15 cellular contexts compared by ENCODE assay signal in the genomic region with DNA sequence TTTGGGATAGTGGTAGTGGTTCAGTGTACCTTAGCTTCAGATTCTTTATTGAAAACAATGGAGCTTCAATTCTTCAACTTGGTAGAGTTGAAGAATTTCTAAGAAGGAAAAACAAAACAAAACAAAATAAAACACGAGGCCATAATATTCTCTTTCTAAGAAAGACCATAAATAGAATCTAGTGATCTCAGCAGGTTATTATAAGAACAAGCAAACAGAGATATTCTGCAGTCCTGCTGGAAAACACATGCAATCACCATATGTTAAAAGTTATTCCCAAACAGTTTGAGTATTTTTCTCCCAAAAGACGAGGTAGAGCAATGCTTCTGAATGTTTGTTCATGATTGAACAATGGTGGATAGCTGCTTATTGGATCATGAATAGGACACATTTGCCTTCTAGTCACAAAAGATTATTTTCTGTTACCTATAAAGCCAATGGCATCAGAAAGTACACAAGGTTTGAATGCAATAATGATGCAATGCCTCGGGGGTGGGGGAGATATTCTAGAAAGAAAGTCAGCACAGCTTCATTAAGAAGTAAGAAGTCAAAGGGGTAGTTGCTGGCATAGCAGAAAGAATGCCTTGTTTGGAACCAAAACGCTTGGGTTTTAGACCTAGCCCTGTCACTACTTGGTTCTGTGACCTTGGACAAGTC. TPM values are rescaled to one million over a fixed set of nuclear protein-coding genes. Genes with fewer than 3 reads are reported as not detected.
DNase-seq lines count a peak whose midpoint lies in the region; ATAC-seq and TF ChIP-seq lines count a peak whose summit lies in the region.
"Had no signal": no experiment of that assay in that cellular context is flagged by ENCODE, and none has a peak within 500 bp of the region (broad histone marks: within the 10 kb centered on the region; RNA-seq: fewer than 3 reads in every experiment).

No MANE protein-coding gene starts in this region.

- H3K9me3 ChIP-seq in HUES6 (ENCODE audit: control insufficient read depth, insufficient read depth, low read depth, low read length): no peaks in the 10 kb centered on the region
- H3K9me3 ChIP-seq in body of pancreas: no peaks in the 10 kb centered on the region
- no peaks in the 10 kb centered on the region for H3K9me3 ChIP-seq in mesenchymal stem cell (ENCODE audit: control insufficient read depth, low read length)
- H3K9me3 ChIP-seq in thoracic aorta: no peaks in the 10 kb centered on the region
- H3K9me3 ChIP-seq in A673 (ENCODE audit: low read depth, low read length, poor library complexity, severe bottlenecking): no peaks in the 10 kb centered on the region

- no peak overlapping the region for H3K18ac ChIP-seq in mesenchymal stem cell (ENCODE audit: low read depth in 1 of 2, low read length in 2 of 2)

- CTCF ChIA-PET in A673 (lab: Charles Lee): no interaction called here

- H3K4me3 ChIP-seq in HUES6 (ENCODE audit: low read depth, low read length) (no peak overlapping the region), body of pancreas (no peak overlapping the region), mesenchymal stem cell (ENCODE audit: insufficient read depth in 1 of 2, low read depth in 1 of 2, low read length in 2 of 2) (peak overlapping the region in 1 of 2 experiments; percentile 8), thoracic aorta (no peak overlapping the region), A673 (ENCODE audit: low read depth, low read length, poor library complexity, severe bottlenecking) (no peak overlapping the region)
- H3K4me3 ChIP-seq: lung had no signal

- H2BK5ac ChIP-seq in mesenchymal stem cell (ENCODE audit: low read depth, low read length, poor library complexity, severe bottlenecking): no peak overlapping the region

- H3K4ac ChIP-seq in mesenchymal stem cell (ENCODE audit: low read depth in 1 of 2, low read length in 2 of 2): peak overlapping the region in 1 of 2 experiments; percentile 13

- no peak overlapping the region for H2AK5ac ChIP-seq in mesenchymal stem cell (ENCODE audit: low read length, severe bottlenecking)

- H2AFZ ChIP-seq in mesenchymal stem cell (ENCODE audit: low read depth, low read length): no peak overlapping the region

- H3K27ac ChIP-seq in HUES6 (ENCODE audit: low read depth, low read length): peak overlapping the region; percentile 37; the same call in 1 of the 2 replicates
- H3K27ac ChIP-seq in body of pancreas: peak overlapping the region; percentile 11 to 60 (median 36)
- peak overlapping the region; percentile 76 for H3K27ac ChIP-seq in mesenchymal stem cell (ENCODE audit: low read length, poor library complexity, severe bottlenecking)
- peak overlapping the region; percentile 74 to 78 for H3K27ac ChIP-seq in thoracic aorta
- no peak overlapping the region for H3K27ac ChIP-seq in A673 (ENCODE audit: low read depth, low read length, poor library complexity, severe bottlenecking)

- H4K8ac ChIP-seq in mesenchymal stem cell (ENCODE audit: low read length): no peak overlapping the region

- 26 to 30% methylated on average over 4 of the region's 4 CpGs for WGBS in body of pancreas, 2 donors
- WGBS in mesenchymal stem cell: 83% methylated on average over 2 of the region's 4 CpGs

- TF ChIP-seq POLR2A in body of pancreas (IDR thresholded peaks at IDR 0.05): no peak

- H3K4me1 ChIP-seq in HUES6 (ENCODE audit: control insufficient read depth, insufficient read depth, low read length) (peaks cover 34% of the 10 kb centered on the region), body of pancreas (peaks cover 51% of the 10 kb centered on the region), mesenchymal stem cell (ENCODE audit: control insufficient read depth, insufficient read depth, low read depth, low read length) (peaks cover 4% of the 10 kb centered on the region), thoracic aorta (ENCODE audit: control insufficient read depth in 1 of 2, low read depth in 2 of 2) (peaks cover 37 to 80% of the 10 kb centered on the region in 2 donors), A673 (ENCODE audit: insufficient read depth, low read length, poor library complexity, severe bottlenecking) (no peaks in the 10 kb centered on the region)

- TF ChIP-seq CTCF in body of pancreas (IDR thresholded peaks at IDR 0.05) (no peak), thoracic aorta (IDR thresholded peaks at IDR 0.05) (no peak), A673 (conservative IDR thresholded peaks at IDR 0.05; ENCODE audit: low read depth, low read length) (no peak)

- no peak overlapping the region for H3K23ac ChIP-seq in mesenchymal stem cell (ENCODE audit: low read length in 2 of 2)

- POLR2A ChIA-PET in A673 (lab: Charles Lee; ENCODE audit: low non-redundant PET): no interaction called here

- H2BK12ac ChIP-seq in mesenchymal stem cell (ENCODE audit: low read length in 2 of 2): no peak overlapping the region

- no peak overlapping the region for H2BK15ac ChIP-seq in mesenchymal stem cell (ENCODE audit: low read depth, poor library complexity, severe bottlenecking)

- DNase-seq in body of pancreas (peak in 1 of 4 donors; percentile 30), mesenchymal stem cell (no peak), thoracic aorta (ENCODE audit: low spot score) (no peak), A673 (ENCODE audit: low spot score) (no peak), foreskin melanocyte (no peak)
- DNase-seq: activated CD4-positive, alpha-beta T cell treated with anti-CD3 and anti-CD28 coated beads, Interleukin-2, amount 10 ng/mL, durations not matched to agents 7 days and 5 days; CD4-positive, alpha-beta T cell; hippocampal formation; Kasumi-1; NCI-H1694 treated with DMSO at 0.1 percent for 48 hours; occipital lobe; stimulated activated CD8-positive, alpha-beta memory T cell treated with anti-CD3 and anti-CD28 coated beads, Interleukin-4, amount 100 ng/mL, for 48 hours had no signal

- H2BK120ac ChIP-seq in mesenchymal stem cell (ENCODE audit: low read depth, low read length): no peak overlapping the region

- H4K91ac ChIP-seq in mesenchymal stem cell (ENCODE audit: low read length): no peak overlapping the region

- H3K79me1 ChIP-seq in mesenchymal stem cell (replicated peaks; ENCODE audit: low read length, poor library complexity, severe bottlenecking): peaks cover 12% of the 10 kb centered on the region

- H3K27me3 ChIP-seq in HUES6 (ENCODE audit: control insufficient read depth, insufficient read depth, low read length): no peaks in the 10 kb centered on the region
- no peaks in the 10 kb centered on the region for H3K27me3 ChIP-seq in body of pancreas
- no peaks in the 10 kb centered on the region for H3K27me3 ChIP-seq in mesenchymal stem cell (ENCODE audit: control insufficient read depth in 1 of 2, insufficient read depth in 1 of 2, low read length in 2 of 2)
- H3K27me3 ChIP-seq in thoracic aorta (replicated peaks; ENCODE audit: insufficient read depth): no peaks in the 10 kb centered on the region
- H3K27me3 ChIP-seq in A673 (replicated peaks; ENCODE audit: insufficient read depth, low read depth, low read length, poor library complexity): no peaks in the 10 kb centered on the region

- no TSS peak for BruUV-seq in A673 (replicated peaks; lab: Mats Ljungman, UMichigan)

- peak; percentile 40 for ATAC-seq in body of pancreas
- no peak for ATAC-seq in thoracic aorta (ENCODE audit: insufficient number of reproducible peaks, low FRiP score, low read depth)
- ATAC-seq in GM21825 (IDR thresholded peaks at IDR 0.05; ENCODE audit: unreplicated experiment): no peak

- no peak overlapping the region for H3K14ac ChIP-seq in mesenchymal stem cell (ENCODE audit: low read length in 2 of 2)

- H3K36me3 ChIP-seq in HUES6 (ENCODE audit: control insufficient read depth, insufficient read depth, low read length): no peaks in the 10 kb centered on the region
- no peaks in the 10 kb centered on the region for H3K36me3 ChIP-seq in body of pancreas (replicated peaks in 1 of 2; ENCODE audit: insufficient read depth in 1 of 2, low read depth in 2 of 2)
- H3K36me3 ChIP-seq in mesenchymal stem cell (ENCODE audit: control insufficient read depth in 1 of 2, insufficient read depth in 2 of 2, low read depth in 1 of 2, low read length in 2 of 2): peaks cover 0 to 4% of the 10 kb centered on the region in 2 experiments
- no peaks in the 10 kb centered on the region for H3K36me3 ChIP-seq in thoracic aorta
- no peaks in the 10 kb centered on the region for H3K36me3 ChIP-seq in A673 (ENCODE audit: insufficient read depth, low read length, poor library complexity, severe bottlenecking)

- no peak overlapping the region for H3K4me2 ChIP-seq in mesenchymal stem cell (ENCODE audit: low read length, poor library complexity, severe bottlenecking)

- H3K9ac ChIP-seq in HUES6 (ENCODE audit: low read length) (no peak overlapping the region), mesenchymal stem cell (ENCODE audit: low read length) (peak overlapping the region; percentile 45)

- intact Hi-C loops in body of pancreas (cut with DNase I) (no loop called here), A673 (cut with micrococcal nuclease; ENCODE audit: unreplicated experiment) (no loop called here)

RNA-seq across cellular contexts. Expression of a gene that starts 59.3 kb away (rescaled TPM):
- total RNA-seq in body of pancreas (10 to 100 TPM; 21.3 to 28.0 TPM), thoracic aorta (10 to 100 TPM; 85.3 to 96.7 TPM), A673 (2021) (17.0 and 20.4 TPM in 2 replicates)
- polyA plus RNA-seq in mesenchymal stem cell (2013, experiment 1 of 2): 52.7 TPM
- 51.1 TPM for polyA plus RNA-seq in mesenchymal stem cell (2013, experiment 2 of 2)
